Comparison of ENCODE assay signal across 13 cellular contexts in genomic region chr14:81125536-81125935, GRCh38.
"Had no signal": no experiment of that assay in that cellular context is flagged by ENCODE, and none has a peak within 500 bp of the region (broad histone marks: within the 10 kb centered on the region; RNA-seq: fewer than 3 reads in every experiment).

No MANE protein-coding gene starts in this region.

- H3K36me3 ChIP-seq: gastroesophageal sphincter had no signal

- H3K9me3 ChIP-seq: gastroesophageal sphincter had no signal

- DNase-seq: activated CD4-positive, alpha-beta T cell treated with anti-CD3 and anti-CD28 coated beads for 48 hours; activated CD8-positive, alpha-beta memory T cell treated with anti-CD3 and anti-CD28 coated beads, Interleukin-2, amount 50 U/mL, for 4 hours; activated CD8-positive, alpha-beta T cell treated with anti-CD3 and anti-CD28 coated beads, Interleukin-2, amount 10 ng/mL, durations not matched to agents 7 days and 5 days; activated gamma-delta T cell; activated T-cell treated with anti-CD3 and anti-CD28 coated beads, Interleukin-2, amount 50 U/mL, for 48 hours; stimulated activated CD4-positive, alpha-beta T cell treated with anti-CD3 and anti-CD28 coated beads, Interleukin-2, amount 100 ng/mL, for 48 hours had no signal

- H3K27me3 ChIP-seq: gastroesophageal sphincter, hepatocyte had no signal

- ATAC-seq: activated CD8-positive, alpha-beta T cell treated with anti-CD3 and anti-CD28 coated beads, Interleukin-2, amount 10 ng/mL, durations not matched to agents 7 days and 5 days; activated naive CD4-positive, alpha-beta T cell treated with anti-CD3 and anti-CD28 coated beads, Interleukin-2, amount 50 U/mL, for 72 hours; gastroesophageal sphincter; natural killer cell treated with Interleukin-12 subunit alpha and Interleukin-12 subunit beta and Interleukin-15 and Interleukin-18, amount 100 ng/mL, for 72 hours; stimulated activated memory B cell treated with anti-CD40 and anti-IgM and Interleukin-4, amounts not matched to agents 10 μg/mL and 1 μg/mL and 100 μg/mL, for 72 hours; WTC11 had no signal

- H3K4me3 Mint-ChIP-seq: activated CD8-positive, alpha-beta T cell treated with anti-CD3 and anti-CD28 coated beads, Interleukin-2, amount 10 ng/mL, durations not matched to agents 7 days and 5 days; natural killer cell treated with Interleukin-12 subunit alpha and Interleukin-12 subunit beta and Interleukin-15 and Interleukin-18, amount 100 ng/mL, for 72 hours; stimulated activated memory B cell treated with anti-CD40 and anti-IgM and Interleukin-4, amounts not matched to agents 10 μg/mL and 1 μg/mL and 100 μg/mL, for 72 hours; WTC11 had no signal

- H3K27ac Mint-ChIP-seq: activated CD8-positive, alpha-beta T cell treated with anti-CD3 and anti-CD28 coated beads, Interleukin-2, amount 10 ng/mL, durations not matched to agents 7 days and 5 days; activated naive CD4-positive, alpha-beta T cell treated with anti-CD3 and anti-CD28 coated beads, Interleukin-2, amount 50 U/mL, for 72 hours; natural killer cell treated with Interleukin-12 subunit alpha and Interleukin-12 subunit beta and Interleukin-15 and Interleukin-18, amount 100 ng/mL, for 72 hours; stimulated activated memory B cell treated with anti-CD40 and anti-IgM and Interleukin-4, amounts not matched to agents 10 μg/mL and 1 μg/mL and 100 μg/mL, for 72 hours; WTC11 had no signal

- H3K4me1 ChIP-seq: gastroesophageal sphincter had no signal

- H3K4me2 ChIP-seq: hepatocyte had no signal

- H3K36me3 Mint-ChIP-seq: activated naive CD4-positive, alpha-beta T cell treated with anti-CD3 and anti-CD28 coated beads, Interleukin-2, amount 50 U/mL, for 72 hours; natural killer cell treated with Interleukin-12 subunit alpha and Interleukin-12 subunit beta and Interleukin-15 and Interleukin-18, amount 100 ng/mL, for 72 hours; WTC11 had no signal

- H3K4me3 ChIP-seq: gastroesophageal sphincter, hepatocyte had no signal

- H2AFZ ChIP-seq: hepatocyte had no signal

- H3K4me1 Mint-ChIP-seq: WTC11 had no signal

- H3K79me2 ChIP-seq: hepatocyte had no signal

- H3K27ac ChIP-seq: gastroesophageal sphincter, hepatocyte had no signal

- FAIRE-seq: keratinocyte had no signal
